ENCODE assay signal across 9 cellular contexts in the genomic region with DNA sequence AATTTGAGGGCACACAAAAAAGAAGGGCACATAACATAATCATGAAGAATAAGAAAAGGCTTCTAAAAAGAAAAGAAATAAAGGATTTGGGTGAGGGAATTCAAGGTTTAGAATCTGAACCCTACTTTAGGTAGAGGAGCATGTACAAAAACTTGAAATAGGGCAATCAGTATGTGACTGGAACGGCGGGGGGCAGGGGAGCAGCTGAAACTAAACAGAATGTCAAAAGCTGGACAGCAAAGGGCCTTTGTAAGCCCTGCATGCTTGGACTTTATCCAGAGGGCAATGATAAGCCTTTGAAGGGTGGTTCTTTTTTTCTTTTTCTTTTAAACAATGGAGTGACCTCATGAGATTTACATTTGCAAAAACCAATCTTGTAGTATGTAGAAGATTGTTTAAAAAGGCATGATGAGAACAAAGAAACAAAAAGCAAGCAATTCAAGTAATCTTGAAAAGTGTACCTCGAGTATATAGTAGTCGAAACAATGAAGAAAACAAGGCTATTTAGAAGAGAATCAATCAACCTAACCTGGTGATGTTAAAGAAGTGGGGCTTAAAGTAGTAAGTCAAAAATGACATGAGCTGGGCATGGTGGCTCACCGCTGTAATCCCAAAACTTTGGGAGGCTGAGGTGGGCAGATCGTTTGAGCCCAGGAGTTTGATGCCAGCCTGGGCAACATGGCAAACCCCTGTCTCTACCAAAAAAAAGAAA. TPM values are rescaled to one million over a fixed set of nuclear protein-coding genes. Genes with fewer than 3 reads are reported as not detected.
DNase-seq lines count a peak whose midpoint lies in the region; ATAC-seq and TF ChIP-seq lines count a peak whose summit lies in the region.
"Had no signal": no experiment of that assay in that cellular context is flagged by ENCODE, and none has a peak within 500 bp of the region (broad histone marks: within the 10 kb centered on the region; RNA-seq: fewer than 3 reads in every experiment).

No MANE protein-coding gene starts in this region.

- no peak overlapping the region for H3K4me3 Mint-ChIP-seq in CD4-positive, alpha-beta T cell
- peak overlapping the region in 2 of 10 donors; percentile 19 to 28 for H3K4me3 Mint-ChIP-seq in naive thymus-derived CD8-positive, alpha-beta T cell

- in situ Hi-C loops in SK-MEL-5 (cut with HindIII; ENCODE audit: low pct_unique_long_range_greater_than_20kb, low sequenced_read_pairs) = no loop called here

- no peak overlapping the region for H3K27ac ChIP-seq in CD4-positive, alpha-beta T cell (ENCODE audit: low read depth, low read length)

- no peak overlapping the region for H3K4me3 ChIP-seq in fibroblast of villous mesenchyme (ENCODE audit: low read depth, low read length)

- H3K36me3 Mint-ChIP-seq in CD4-positive, alpha-beta T cell (ENCODE audit: low read depth) = peaks cover 17% of the 10 kb centered on the region
- peaks cover 0 to 23% (median 0%) of the 10 kb centered on the region in 3 donors for H3K36me3 Mint-ChIP-seq in naive thymus-derived CD8-positive, alpha-beta T cell

- no peak for TF ChIP-seq CTCF in CD4-positive, alpha-beta T cell (IDR thresholded peaks at IDR 0.05)
- TF ChIP-seq CTCF in fibroblast of villous mesenchyme (IDR thresholded peaks at IDR 0.05; ENCODE audit: insufficient read depth, low read depth, low read length) = no peak

- no peak for DNase-seq in CD4-positive, alpha-beta T cell
- DNase-seq in SK-MEL-5 (ENCODE audit: low read depth, low spot score) (peak; percentile 34), fibroblast of villous mesenchyme (ENCODE audit: low read depth) (peak; percentile 24), DMS114 treated with DMSO at 0.1 percent for 48 hours (lab: John Stamatoyannopoulos, UW; ENCODE audit: unreplicated experiment) (no peak)
- no peak for DNase-seq in naive thymus-derived CD8-positive, alpha-beta T cell
- no peak for DNase-seq in stimulated activated CD4-positive, alpha-beta T cell treated with anti-CD3 and anti-CD28 coated beads, Interleukin-2, amount 100 ng/mL, for 48 hours
- DNase-seq: cerebellar nuclear complex had no signal

- H3K9me3 ChIP-seq in CD4-positive, alpha-beta T cell (ENCODE audit: control insufficient read depth, low read length) = no peaks in the 10 kb centered on the region

- peaks cover 73% of the 10 kb centered on the region for H3K4me1 Mint-ChIP-seq in CD4-positive, alpha-beta T cell (ENCODE audit: low read depth)
- peaks cover 37 to 71% (median 66%) of the 10 kb centered on the region in 4 donors for H3K4me1 Mint-ChIP-seq in naive thymus-derived CD8-positive, alpha-beta T cell

- intact Hi-C loops in CD4-positive, alpha-beta T cell (cut with DNase I, micrococcal nuclease) = no loop called here

- peak overlapping the region; percentile 9 for H3K27ac Mint-ChIP-seq in CD4-positive, alpha-beta T cell
- peak overlapping the region in 9 of 10 donors; percentile 13 to 85 (median 48) for H3K27ac Mint-ChIP-seq in naive thymus-derived CD8-positive, alpha-beta T cell

- H3K27me3 Mint-ChIP-seq in CD4-positive, alpha-beta T cell = no peaks in the 10 kb centered on the region
- no peaks in the 10 kb centered on the region for H3K27me3 Mint-ChIP-seq in naive thymus-derived CD8-positive, alpha-beta T cell

- no peaks in the 10 kb centered on the region for H3K9me3 Mint-ChIP-seq in CD4-positive, alpha-beta T cell
- H3K9me3 Mint-ChIP-seq in naive thymus-derived CD8-positive, alpha-beta T cell = no peaks in the 10 kb centered on the region

- POLR2A ChIA-PET in CD4-positive, alpha-beta T cell (lab: Charles Lee) = no interaction called here
- POLR2A ChIA-PET in naive thymus-derived CD8-positive, alpha-beta T cell (lab: Charles Lee) = interaction anchor here (0.5 kb wide), 2 partner anchors 90 to 589 kb away, joined by 3 to 4 read pairs; no protein-coding TSS in a partner anchor

- CTCF ChIA-PET in CD4-positive, alpha-beta T cell (lab: Charles Lee) = no interaction called here

- no peaks in the 10 kb centered on the region for H3K27me3 ChIP-seq in CD4-positive, alpha-beta T cell (ENCODE audit: control insufficient read depth, insufficient read depth, low read length)

- no peak for ATAC-seq in CD4-positive, alpha-beta T cell (ENCODE audit: poor library complexity)
- ATAC-seq in naive thymus-derived CD8-positive, alpha-beta T cell = no peak
- ATAC-seq in HG03196 (IDR thresholded peaks at IDR 0.05; ENCODE audit: unreplicated experiment) (no peak), GM19463 (IDR thresholded peaks at IDR 0.05; ENCODE audit: unreplicated experiment) (no peak)

RNA-seq across cellular contexts. Expression of a gene that starts 46.7 kb away (rescaled TPM):
- total RNA-seq in CD4-positive, alpha-beta T cell = 10 to 100 TPM; 31.8 to 39.1 TPM
- 19.1 and 24.4 TPM in 2 replicates for total RNA-seq in SK-MEL-5 (2014; rRNA removed; shearing (Covaris generic))
- 36.5 and 43.9 TPM in 2 replicates for polyA plus RNA-seq in SK-MEL-5 (2015; cell fraction: cytosol; rRNA removed)
- polyA plus RNA-seq in SK-MEL-5 (2015; cell fraction: nucleus; rRNA removed) = 99.9 and 141 TPM in 2 replicates
- total RNA-seq in fibroblast of villous mesenchyme = 48.3 and 58.7 TPM in 2 replicates
- total RNA-seq in naive thymus-derived CD8-positive, alpha-beta T cell = 10 to 100 TPM; 65.0 to 68.9 TPM
- 10 to 100 TPM in 1 of 3 donors, 1 to 10 TPM in 2; 9.9 to 13.7 (median 10.0) TPM for polyA plus RNA-seq in naive thymus-derived CD8-positive, alpha-beta T cell

RNA-seq across cellular contexts. Expression of a gene that starts 56.0 kb away (rescaled TPM):
- 10 to 100 TPM; 58.5 to 58.8 TPM for total RNA-seq in CD4-positive, alpha-beta T cell
- 54.0 and 57.0 TPM in 2 replicates for total RNA-seq in SK-MEL-5 (2014; rRNA removed; shearing (Covaris generic))
- 58.3 and 61.2 TPM in 2 replicates for polyA plus RNA-seq in SK-MEL-5 (2015; cell fraction: cytosol; rRNA removed)
- polyA plus RNA-seq in SK-MEL-5 (2015; cell fraction: nucleus; rRNA removed) = 19.6 and 22.2 TPM in 2 replicates
- total RNA-seq in fibroblast of villous mesenchyme = 37.7 and 45.3 TPM in 2 replicates
- total RNA-seq in naive thymus-derived CD8-positive, alpha-beta T cell = 10 to 100 TPM; 57.2 to 64.5 TPM
- 10 to 100 TPM; 42.7 to 56.5 (median 50.4) TPM for polyA plus RNA-seq in naive thymus-derived CD8-positive, alpha-beta T cell

Comparison
In these comparisons a context has a peak if more than half of its experiments do, and no peak if none do; other contexts are left out.
1. DNase-seq: peak in SK-MEL-5 (single experiment) and fibroblast of villous mesenchyme (single experiment); none in CD4-positive, alpha-beta T cell (0 of 10), naive thymus-derived CD8-positive, alpha-beta T cell (0 of 10), stimulated activated CD4-positive, alpha-beta T cell treated with anti-CD3 and anti-CD28 coated beads, Interleukin-2, amount 100 ng/mL, for 48 hours (0 of 2) and DMS114 treated with DMSO at 0.1 percent for 48 hours (single experiment).